9 cellular contexts compared by ENCODE assay signal in genomic region chr9:35095175-35095574, GRCh38. TPM values are rescaled to one million over a fixed set of nuclear protein-coding genes. Genes with fewer than 3 reads are reported as not detected.
DNase-seq lines count a peak whose midpoint lies in the region; ATAC-seq and TF ChIP-seq lines count a peak whose summit lies in the region.
"Had no signal": no experiment of that assay in that cellular context is flagged by ENCODE, and none has a peak within 500 bp of the region (broad histone marks: within the 10 kb centered on the region; RNA-seq: fewer than 3 reads in every experiment).

No MANE protein-coding gene starts in this region.

- TF ChIP-seq CTCF in WTC11 (IDR thresholded peaks at IDR 0.05) = no peak
- TF ChIP-seq CTCF in upper lobe of right lung (IDR thresholded peaks at IDR 0.05) = no peak

- intact Hi-C loops in upper lobe of right lung (cut with DNase I) = no loop called here

- H3K27ac Mint-ChIP-seq in stimulated activated naive CD8-positive, alpha-beta T cell treated with anti-CD3 and anti-CD28 coated beads, Interleukin-15, Interleukin-2, amounts not matched to agents 100 ng/mL and 50 ng/mL, for 24 hours = peak overlapping the region; percentile 94
- peak overlapping the region; percentile 41; the same call in 1 of the 2 replicates for H3K27ac Mint-ChIP-seq in WTC11

- H3K9me3 Mint-ChIP-seq in stimulated activated naive CD8-positive, alpha-beta T cell treated with anti-CD3 and anti-CD28 coated beads, Interleukin-15, Interleukin-2, amounts not matched to agents 100 ng/mL and 50 ng/mL, for 24 hours = no peaks in the 10 kb centered on the region
- H3K9me3 Mint-ChIP-seq in WTC11 = no peaks in the 10 kb centered on the region

- H3K27me3 ChIP-seq in iPS-15b (ENCODE audit: control insufficient read depth, insufficient read depth, low read length) = no peaks in the 10 kb centered on the region
- no peaks in the 10 kb centered on the region for H3K27me3 ChIP-seq in upper lobe of right lung

- H3K36me3 Mint-ChIP-seq in stimulated activated naive CD8-positive, alpha-beta T cell treated with anti-CD3 and anti-CD28 coated beads, Interleukin-15, Interleukin-2, amounts not matched to agents 100 ng/mL and 50 ng/mL, for 24 hours (ENCODE audit: low read depth) = peaks cover 54% of the 10 kb centered on the region
- H3K36me3 Mint-ChIP-seq in WTC11 = peaks cover 21% of the 10 kb centered on the region

- no peak overlapping the region for H3K9ac ChIP-seq in iPS-15b (ENCODE audit: low read depth, low read length)

- H3K36me3 ChIP-seq in iPS-15b (ENCODE audit: control insufficient read depth, insufficient read depth, low read length) (peaks cover 30% of the 10 kb centered on the region), upper lobe of right lung (peaks cover 42% of the 10 kb centered on the region)

- POLR2A ChIA-PET in WTC11 (lab: Charles Lee) = no interaction called here

- H3K9me3 ChIP-seq in iPS-15b (ENCODE audit: control insufficient read depth, insufficient read depth, low read length) (no peaks in the 10 kb centered on the region), upper lobe of right lung (no peaks in the 10 kb centered on the region)

- peak overlapping the region; percentile 94 for H3K27ac ChIP-seq in upper lobe of right lung

- H3K4me1 Mint-ChIP-seq in stimulated activated naive CD8-positive, alpha-beta T cell treated with anti-CD3 and anti-CD28 coated beads, Interleukin-15, Interleukin-2, amounts not matched to agents 100 ng/mL and 50 ng/mL, for 24 hours (ENCODE audit: low read depth) = peaks cover 36% of the 10 kb centered on the region
- no peaks in the 10 kb centered on the region for H3K4me1 Mint-ChIP-seq in WTC11

- H3K27me3 Mint-ChIP-seq in stimulated activated naive CD8-positive, alpha-beta T cell treated with anti-CD3 and anti-CD28 coated beads, Interleukin-15, Interleukin-2, amounts not matched to agents 100 ng/mL and 50 ng/mL, for 24 hours = no peaks in the 10 kb centered on the region
- no peaks in the 10 kb centered on the region for H3K27me3 Mint-ChIP-seq in WTC11 (ENCODE audit: low read depth)

- H3K4me1 ChIP-seq in iPS-15b (ENCODE audit: control insufficient read depth, insufficient read depth, low read length) (no peaks in the 10 kb centered on the region), upper lobe of right lung (peaks cover 6% of the 10 kb centered on the region)

- CTCF ChIA-PET in WTC11 (lab: Charles Lee) = interaction anchor here (0.9 to 3.1 kb wide), 5 partner anchors 16 to 637 kb away, joined by 3 to 19 read pairs (median 7); partner anchors contain the start of genes FANCG and TLN1

- ATAC-seq in stimulated activated naive CD8-positive, alpha-beta T cell treated with anti-CD3 and anti-CD28 coated beads, Interleukin-15, Interleukin-2, amounts not matched to agents 100 U/mL and 50 U/mL, for 24 hours = no peak
- ATAC-seq in WTC11 (no peak), upper lobe of right lung (no peak), GM18505 (IDR thresholded peaks at IDR 0.05; ENCODE audit: unreplicated experiment) (no peak)

- TF ChIP-seq POLR2A in GM18505 (IDR thresholded peaks at IDR 0.05; ENCODE audit: borderline replicate concordance, extremely low read depth, insufficient read depth, insufficient read length) = no peak

- H3K4me3 ChIP-seq in iPS-15b (ENCODE audit: low read depth, low read length) (peak overlapping the region; percentile 96), upper lobe of right lung (no peak overlapping the region)

- no peak for DNase-seq in stimulated activated naive CD8-positive, alpha-beta T cell treated with anti-CD3 and anti-CD28 coated beads, Interleukin-15, Interleukin-2, amounts not matched to agents 100 U/mL and 50 U/mL, for 24 hours
- no peak for DNase-seq in WTC11 (ENCODE audit: low spot score)
- no peak for DNase-seq in upper lobe of right lung
- DNase-seq in effector CD4-positive, alpha-beta T cell = no peak
- no peak for DNase-seq in NCI-H187 treated with DMSO at 0.1 percent for 48 hours (lab: John Stamatoyannopoulos, UW)
- DNase-seq: NCI-H2107 had no signal

- H3K4me3 Mint-ChIP-seq in stimulated activated naive CD8-positive, alpha-beta T cell treated with anti-CD3 and anti-CD28 coated beads, Interleukin-15, Interleukin-2, amounts not matched to agents 100 ng/mL and 50 ng/mL, for 24 hours = peak overlapping the region; percentile 90
- peak overlapping the region; percentile 85 for H3K4me3 Mint-ChIP-seq in WTC11

TF ChIP-seq in WTC11, 78 proteins besides CTCF, POLR2A, EP300 and RAD21 (continues in another document):
- TF ChIP-seq ZNF396 (CRISPR knock-in tag; IDR thresholded peaks at IDR 0.05; ENCODE audit: borderline replicate concordance) = no peak
- no peak for TF ChIP-seq ATF3 (CRISPR knock-in tag; conservative IDR thresholded peaks at IDR 0.05)
- TF ChIP-seq ARID4B (CRISPR knock-in tag; IDR thresholded peaks at IDR 0.05; ENCODE audit: borderline replicate concordance) = no peak
- TF ChIP-seq ZNF138 (CRISPR knock-in tag; conservative IDR thresholded peaks at IDR 0.05) = no peak
- TF ChIP-seq TEAD4 (CRISPR knock-in tag; IDR thresholded peaks at IDR 0.05) = no peak
- no peak for TF ChIP-seq STAT6 (CRISPR knock-in tag; conservative IDR thresholded peaks at IDR 0.05; ENCODE audit: low read depth)
- TF ChIP-seq ZNF512 (CRISPR knock-in tag; IDR thresholded peaks at IDR 0.05; ENCODE audit: borderline replicate concordance) = no peak
- no peak for TF ChIP-seq EMX1 (CRISPR knock-in tag; IDR thresholded peaks at IDR 0.05)

RNA-seq across cellular contexts. Expression of gene PIGO, which starts 1.2 kb away (rescaled TPM):
- 23.8 to 33.3 TPM (median 31.3 TPM) in 3 replicates for total RNA-seq in WTC11 (2021)
- total RNA-seq in upper lobe of right lung = 25.2 TPM

RNA-seq across cellular contexts. Expression of gene STOML2, which starts 7.8 kb away (rescaled TPM):
- total RNA-seq in WTC11 (2021) = 208 to 214 TPM (median 210 TPM) in 3 replicates
- 59.4 TPM for total RNA-seq in upper lobe of right lung

RNA-seq across cellular contexts. Expression of gene FANCG, which starts 15.4 kb away (rescaled TPM):
- total RNA-seq in WTC11 (2021) (80.9 to 108 TPM (median 89.1 TPM) in 3 replicates), upper lobe of right lung (9.4 TPM)

RNA-seq across cellular contexts. Expression of gene ATOSB, which starts 20.5 kb away (rescaled TPM):
- 4.7 to 8.7 TPM (median 5.4 TPM) in 3 replicates for total RNA-seq in WTC11 (2021)
- 20.3 TPM for total RNA-seq in upper lobe of right lung

RNA-seq across cellular contexts. Expression of gene VCP, which starts 22.8 kb away (rescaled TPM):
- total RNA-seq in WTC11 (2021) (305 to 386 TPM (median 329 TPM) in 3 replicates), upper lobe of right lung (185 TPM)
